ENCODE assay signal across 8 cellular contexts in genomic region chr12:55926738-55927587, GRCh38. TPM values are rescaled to one million over a fixed set of nuclear protein-coding genes. Genes with fewer than 3 reads are reported as not detected.
DNase-seq lines count a peak whose midpoint lies in the region; ATAC-seq and TF ChIP-seq lines count a peak whose summit lies in the region.

No MANE protein-coding gene starts in this region.

- H3K27me3 Mint-ChIP-seq in CD14-positive monocyte (ENCODE audit: low read depth in 3 of 3), result peaks cover 0 to 3% (median 1%) of the 10 kb centered on the region in 3 donors

- intact Hi-C loops in CD14-positive monocyte (cut with micrococcal nuclease) (loop anchor here (2.0 to 5.0 kb wide), 5 partner anchors 45 to 190 kb away; partner anchors contain the start of genes DNAJC14 (in 1 of the 2), ORMDL2 (in 1 of the 2), RAB5B (in 1 of the 2) and SARNP (in 1 of the 2)), lower leg skin (cut with DNase I; ENCODE audit: low total_unique reads) (loop anchor here (10.0 kb wide), 1 partner anchor 92 kb away; no protein-coding TSS in a partner anchor)

- WGBS in lower leg skin, 2 donors, result 1% methylated on average over 39 to 42 of the region's 42 CpGs

- peak overlapping the region; percentile 96 to 98 for H3K4me3 Mint-ChIP-seq in CD14-positive monocyte

- TF ChIP-seq CTCF in CD14-positive monocyte (IDR thresholded peaks at IDR 0.05) (peak; percentile 78), lower leg skin (IDR thresholded peaks at IDR 0.05) (peak in 1 of 3 donors; percentile 77)

- peak; percentile 87 for DNase-seq in CD14-positive monocyte (ENCODE audit: low spot score)
- DNase-seq in NCI-H748 treated with DMSO at 0.1 percent for 48 hours (lab: John Stamatoyannopoulos, UW), result peak; percentile 84
- DNase-seq in activated CD4-positive, alpha-beta T cell treated with anti-CD3 and anti-CD28 coated beads, Interleukin-2, amount 50 U/mL, for 4 hours, result peak; percentile 78 to 86
- DNase-seq in dermis microvascular lymphatic vessel endothelial cell (ENCODE audit: low read depth in 2 of 2), result peak; percentile 80 to 91
- peak; percentile 89 to 97 for DNase-seq in lower leg skin (ENCODE audit: low spot score in 2 of 2)
- DNase-seq in stimulated activated CD4-positive, alpha-beta T cell treated with anti-CD3 and anti-CD28 coated beads, Interleukin-4, amount 100 ng/mL, for 4 hours, result peak; percentile 85 to 88

- no peaks in the 10 kb centered on the region for H3K9me3 Mint-ChIP-seq in CD14-positive monocyte

- peaks cover 18 to 26% of the 10 kb centered on the region in 2 donors for H3K36me3 Mint-ChIP-seq in CD14-positive monocyte

- H3K4me3 ChIP-seq in lower leg skin (ENCODE audit: low read depth, poor library complexity, severe bottlenecking), result peak overlapping the region; percentile 73

- H3K4me1 Mint-ChIP-seq in CD14-positive monocyte, result peaks cover 53% of the 10 kb centered on the region

- peak; percentile 37 for ATAC-seq in GM19372 (IDR thresholded peaks at IDR 0.05; ENCODE audit: low read depth, unreplicated experiment)
- ATAC-seq in HG03558 (IDR thresholded peaks at IDR 0.05; ENCODE audit: extremely low read depth, unreplicated experiment), result peak; percentile 23

- no peak for TF ChIP-seq POLR2A in lower leg skin (IDR thresholded peaks at IDR 0.05)

- H3K27ac Mint-ChIP-seq in CD14-positive monocyte, result peak overlapping the region; percentile 95 to 99 (median 97)

RNA-seq across cellular contexts. Expression of gene PYM1, which starts 0.7 kb away (rescaled TPM):
- polyA plus RNA-seq in CD14-positive monocyte, result 10 to 100 TPM; 39.5 to 47.1 TPM
- total RNA-seq in dermis microvascular lymphatic vessel endothelial cell, result 21.1 and 25.5 TPM in 2 replicates
- total RNA-seq in lower leg skin, result 10 to 100 TPM; 46.8 to 63.7 (median 49.1) TPM

RNA-seq across cellular contexts. Expression of gene DGKA, which starts 4.0 kb away (rescaled TPM):
- 10 to 100 TPM; 16.0 to 21.4 TPM for polyA plus RNA-seq in CD14-positive monocyte
- total RNA-seq in dermis microvascular lymphatic vessel endothelial cell, result 18.0 and 18.9 TPM in 2 replicates
- total RNA-seq in lower leg skin, result 100 to 1,000 TPM; 139 to 354 (median 176) TPM

RNA-seq across cellular contexts. Expression of gene PMEL, which starts 38.9 kb away (rescaled TPM):
- polyA plus RNA-seq in CD14-positive monocyte, result under 1 TPM; 0.40 to 0.54 TPM
- total RNA-seq in dermis microvascular lymphatic vessel endothelial cell, result 0.51 and 0.63 TPM in 2 replicates
- 10 to 100 TPM; 17.2 to 49.3 (median 34.2) TPM for total RNA-seq in lower leg skin

RNA-seq across cellular contexts. Expression of gene CDK2, which starts 39.7 kb away (rescaled TPM):
- polyA plus RNA-seq in CD14-positive monocyte, result 1 to 10 TPM; 4.1 to 4.7 TPM
- total RNA-seq in dermis microvascular lymphatic vessel endothelial cell (24.0 and 26.3 TPM in 2 replicates), lower leg skin (10 to 100 TPM; 18.3 to 25.2 (median 24.0) TPM)

RNA-seq across cellular contexts. Expression of gene RAB5B, which starts 46.9 kb away (rescaled TPM):
- polyA plus RNA-seq in CD14-positive monocyte, result 10 to 100 TPM; 48.5 to 63.0 TPM
- 37.2 and 46.9 TPM in 2 replicates for total RNA-seq in dermis microvascular lymphatic vessel endothelial cell
- 100 to 1,000 TPM in 3 of 4 donors, 10 to 100 TPM in 1; 96.9 to 141 (median 129) TPM for total RNA-seq in lower leg skin

Comparison
In these comparisons a context has a peak if more than half of its experiments do, and no peak if none do; other contexts are left out.
1. Peak in every context shown above with its lines: DNase-seq, ATAC-seq and H3K4me3 ChIP-seq.
2. RNA of gene PMEL, which starts 38.9 kb away (total RNA-seq): 17.2 to 49.3 TPM in lower leg skin; 0.51 to 0.63 TPM in dermis microvascular lymphatic vessel endothelial cell; every median in the first group is over 10 times any median in the second.